Comparison of ENCODE assay signal across 9 cellular contexts in genomic region chr19:958967-959685, GRCh38. TPM values are rescaled to one million over a fixed set of nuclear protein-coding genes. Genes with fewer than 3 reads are reported as not detected.
DNase-seq lines count a peak whose midpoint lies in the region; ATAC-seq and TF ChIP-seq lines count a peak whose summit lies in the region.
"Had no signal": no experiment of that assay in that cellular context is flagged by ENCODE, and none has a peak within 500 bp of the region (broad histone marks: within the 10 kb centered on the region; RNA-seq: fewer than 3 reads in every experiment).

No MANE protein-coding gene starts in this region.

- POLR2A ChIA-PET in activated CD8-positive, alpha-beta T cell treated with anti-CD3 and anti-CD28 coated beads for 36 hours (lab: Charles Lee): no interaction called here
- POLR2A ChIA-PET in activated CD8-positive, alpha-beta T cell treated with anti-CD3 and anti-CD28 coated beads, Interleukin-2, amount 10 ng/mL, durations not matched to agents 7 days and 5 days (lab: Charles Lee): no interaction called here

- no peak overlapping the region for H3K4me3 ChIP-seq in kidney epithelial cell (ENCODE audit: low read depth, low read length)
- H3K4me3 ChIP-seq: esophagus squamous epithelium had no signal

- H3K9me3 Mint-ChIP-seq in activated CD8-positive, alpha-beta T cell treated with anti-CD3 and anti-CD28 coated beads for 36 hours: no peaks in the 10 kb centered on the region
- H3K9me3 Mint-ChIP-seq in activated CD8-positive, alpha-beta T cell treated with anti-CD3 and anti-CD28 coated beads, Interleukin-2, amount 10 ng/mL, durations not matched to agents 7 days and 5 days (ENCODE audit: insufficient read depth): no peaks in the 10 kb centered on the region
- no peaks in the 10 kb centered on the region for H3K9me3 Mint-ChIP-seq in activated CD8-positive, alpha-beta memory T cell treated with anti-CD3 and anti-CD28 coated beads, Interleukin-2, amount 10 ng/mL, durations not matched to agents 7 days and 5 days (ENCODE audit: low read depth)

- intact Hi-C loops in activated CD8-positive, alpha-beta T cell treated with anti-CD3 and anti-CD28 coated beads for 36 hours (cut with micrococcal nuclease): no loop called here

- no peaks in the 10 kb centered on the region for H3K36me3 Mint-ChIP-seq in activated CD8-positive, alpha-beta T cell treated with anti-CD3 and anti-CD28 coated beads for 36 hours (ENCODE audit: low read depth)
- H3K36me3 Mint-ChIP-seq in activated CD8-positive, alpha-beta T cell treated with anti-CD3 and anti-CD28 coated beads, Interleukin-2, amount 10 ng/mL, durations not matched to agents 7 days and 5 days (ENCODE audit: low read depth): peaks cover 2% of the 10 kb centered on the region
- H3K36me3 Mint-ChIP-seq in activated CD8-positive, alpha-beta memory T cell treated with anti-CD3 and anti-CD28 coated beads, Interleukin-2, amount 10 ng/mL, durations not matched to agents 7 days and 5 days: peaks cover 3% of the 10 kb centered on the region

- CTCF ChIA-PET in activated CD8-positive, alpha-beta T cell treated with anti-CD3 and anti-CD28 coated beads for 36 hours (lab: Charles Lee): no interaction called here
- CTCF ChIA-PET in activated CD8-positive, alpha-beta T cell treated with anti-CD3 and anti-CD28 coated beads, Interleukin-2, amount 10 ng/mL, durations not matched to agents 7 days and 5 days (lab: Charles Lee): no interaction called here
- CTCF ChIA-PET in activated CD8-positive, alpha-beta memory T cell treated with anti-CD3 and anti-CD28 coated beads, Interleukin-2, amount 10 ng/mL, durations not matched to agents 7 days and 5 days (lab: Charles Lee): interaction anchor here (0.9 kb wide), 1 partner anchor 37 kb away, joined by 3 read pairs; no protein-coding TSS in a partner anchor

- peak; percentile 59 for DNase-seq in activated CD8-positive, alpha-beta T cell treated with anti-CD3 and anti-CD28 coated beads for 36 hours
- no peak for DNase-seq in activated CD8-positive, alpha-beta T cell treated with anti-CD3 and anti-CD28 coated beads, Interleukin-2, amount 10 ng/mL, durations not matched to agents 7 days and 5 days
- DNase-seq in activated CD8-positive, alpha-beta memory T cell treated with anti-CD3 and anti-CD28 coated beads, Interleukin-2, amount 10 ng/mL, durations not matched to agents 7 days and 5 days: no peak
- DNase-seq in kidney epithelial cell (ENCODE audit: low read depth) (peak; percentile 37), DMS153 treated with DMSO at 0.1 percent for 48 hours (lab: John Stamatoyannopoulos, UW; ENCODE audit: unreplicated experiment) (no peak), amniotic stem cell (lab: John Stamatoyannopoulos, UW) (no peak)
- DNase-seq in stimulated activated CD8-positive, alpha-beta memory T cell treated with anti-CD3 and anti-CD28 coated beads, Interleukin-4, amount 100 ng/mL, for 24 hours (ENCODE audit: low read depth): peak; percentile 31
- DNase-seq: esophagus squamous epithelium had no signal

- H3K27ac Mint-ChIP-seq in activated CD8-positive, alpha-beta T cell treated with anti-CD3 and anti-CD28 coated beads for 36 hours: no peak overlapping the region
- no peak overlapping the region for H3K27ac Mint-ChIP-seq in activated CD8-positive, alpha-beta T cell treated with anti-CD3 and anti-CD28 coated beads, Interleukin-2, amount 10 ng/mL, durations not matched to agents 7 days and 5 days
- no peak overlapping the region for H3K27ac Mint-ChIP-seq in activated CD8-positive, alpha-beta memory T cell treated with anti-CD3 and anti-CD28 coated beads, Interleukin-2, amount 10 ng/mL, durations not matched to agents 7 days and 5 days

- TF ChIP-seq CTCF in activated CD8-positive, alpha-beta T cell treated with anti-CD3 and anti-CD28 coated beads for 36 hours (IDR thresholded peaks at IDR 0.05): no peak
- TF ChIP-seq CTCF in kidney epithelial cell (IDR thresholded peaks at IDR 0.05; ENCODE audit: insufficient read depth, low read length, poor library complexity, severe bottlenecking): no peak

- ATAC-seq in activated CD8-positive, alpha-beta T cell treated with anti-CD3 and anti-CD28 coated beads for 36 hours: peak; percentile 76
- no peak for ATAC-seq in activated CD8-positive, alpha-beta T cell treated with anti-CD3 and anti-CD28 coated beads, Interleukin-2, amount 10 ng/mL, durations not matched to agents 7 days and 5 days
- ATAC-seq in activated CD8-positive, alpha-beta memory T cell treated with anti-CD3 and anti-CD28 coated beads, Interleukin-2, amount 10 ng/mL, durations not matched to agents 7 days and 5 days: peak; percentile 35
- ATAC-seq in GM18868 (IDR thresholded peaks at IDR 0.05; ENCODE audit: unreplicated experiment): no peak

- no peaks in the 10 kb centered on the region for H3K27me3 ChIP-seq in kidney epithelial cell (ENCODE audit: control insufficient read depth, insufficient read depth, low read length)
- H3K27me3 ChIP-seq: esophagus squamous epithelium had no signal

- peaks cover 5% of the 10 kb centered on the region for H3K4me1 Mint-ChIP-seq in activated CD8-positive, alpha-beta T cell treated with anti-CD3 and anti-CD28 coated beads for 36 hours (ENCODE audit: low read depth)
- peaks cover 4% of the 10 kb centered on the region for H3K4me1 Mint-ChIP-seq in activated CD8-positive, alpha-beta T cell treated with anti-CD3 and anti-CD28 coated beads, Interleukin-2, amount 10 ng/mL, durations not matched to agents 7 days and 5 days (ENCODE audit: low read depth)
- peaks cover 2% of the 10 kb centered on the region for H3K4me1 Mint-ChIP-seq in activated CD8-positive, alpha-beta memory T cell treated with anti-CD3 and anti-CD28 coated beads, Interleukin-2, amount 10 ng/mL, durations not matched to agents 7 days and 5 days

- H3K4me3 Mint-ChIP-seq in activated CD8-positive, alpha-beta T cell treated with anti-CD3 and anti-CD28 coated beads for 36 hours: no peak overlapping the region
- no peak overlapping the region for H3K4me3 Mint-ChIP-seq in activated CD8-positive, alpha-beta T cell treated with anti-CD3 and anti-CD28 coated beads, Interleukin-2, amount 10 ng/mL, durations not matched to agents 7 days and 5 days
- no peak overlapping the region for H3K4me3 Mint-ChIP-seq in activated CD8-positive, alpha-beta memory T cell treated with anti-CD3 and anti-CD28 coated beads, Interleukin-2, amount 10 ng/mL, durations not matched to agents 7 days and 5 days

- H3K36me3 ChIP-seq in kidney epithelial cell (ENCODE audit: control insufficient read depth, insufficient read depth, low read length): no peaks in the 10 kb centered on the region

- no peaks in the 10 kb centered on the region for H3K27me3 Mint-ChIP-seq in activated CD8-positive, alpha-beta T cell treated with anti-CD3 and anti-CD28 coated beads for 36 hours
- no peaks in the 10 kb centered on the region for H3K27me3 Mint-ChIP-seq in activated CD8-positive, alpha-beta T cell treated with anti-CD3 and anti-CD28 coated beads, Interleukin-2, amount 10 ng/mL, durations not matched to agents 7 days and 5 days (ENCODE audit: low read depth)
- H3K27me3 Mint-ChIP-seq in activated CD8-positive, alpha-beta memory T cell treated with anti-CD3 and anti-CD28 coated beads, Interleukin-2, amount 10 ng/mL, durations not matched to agents 7 days and 5 days: no peaks in the 10 kb centered on the region

RNA-seq across cellular contexts. Expression of gene WDR18, which starts 25.0 kb away (rescaled TPM):
- total RNA-seq in activated CD8-positive, alpha-beta T cell treated with anti-CD3 and anti-CD28 coated beads for 36 hours: 10 to 100 TPM; 75.3 to 78.1 TPM
- 10 to 100 TPM; 51.5 to 53.0 TPM for total RNA-seq in activated CD8-positive, alpha-beta T cell treated with anti-CD3 and anti-CD28 coated beads, Interleukin-2, amount 10 ng/mL, durations not matched to agents 7 days and 5 days
- 10 to 100 TPM; 64.5 to 87.9 TPM for total RNA-seq in activated CD8-positive, alpha-beta memory T cell treated with anti-CD3 and anti-CD28 coated beads, Interleukin-2, amount 10 ng/mL, durations not matched to agents 7 days and 5 days
- total RNA-seq in kidney epithelial cell: 54.6 and 65.0 TPM in 2 replicates

RNA-seq across cellular contexts. Expression of gene ARID3A, which starts 33.3 kb away (rescaled TPM):
- total RNA-seq in activated CD8-positive, alpha-beta T cell treated with anti-CD3 and anti-CD28 coated beads for 36 hours: 10 to 100 TPM; 18.7 to 22.1 TPM
- 10 to 100 TPM; 26.7 to 27.7 TPM for total RNA-seq in activated CD8-positive, alpha-beta T cell treated with anti-CD3 and anti-CD28 coated beads, Interleukin-2, amount 10 ng/mL, durations not matched to agents 7 days and 5 days
- total RNA-seq in activated CD8-positive, alpha-beta memory T cell treated with anti-CD3 and anti-CD28 coated beads, Interleukin-2, amount 10 ng/mL, durations not matched to agents 7 days and 5 days: 10 to 100 TPM; 30.6 to 35.9 TPM
- total RNA-seq in kidney epithelial cell: 24.8 and 27.4 TPM in 2 replicates

RNA-seq across cellular contexts. Expression of gene GRIN3B, which starts 41.1 kb away (rescaled TPM):
- under 1 TPM in 1 of 2 experiments, not detected in 1; 0.07 TPM for total RNA-seq in activated CD8-positive, alpha-beta T cell treated with anti-CD3 and anti-CD28 coated beads for 36 hours
- total RNA-seq in activated CD8-positive, alpha-beta T cell treated with anti-CD3 and anti-CD28 coated beads, Interleukin-2, amount 10 ng/mL, durations not matched to agents 7 days and 5 days: not detected
- total RNA-seq in activated CD8-positive, alpha-beta memory T cell treated with anti-CD3 and anti-CD28 coated beads, Interleukin-2, amount 10 ng/mL, durations not matched to agents 7 days and 5 days: not detected
- total RNA-seq in kidney epithelial cell: 0.08 and 1.6 TPM in 2 replicates
- total RNA-seq: esophagus squamous epithelium had no signal

RNA-seq across cellular contexts. Expression of gene KISS1R, which starts 42.0 kb away (rescaled TPM):
- 10 to 100 TPM; 14.0 to 15.5 TPM for total RNA-seq in activated CD8-positive, alpha-beta T cell treated with anti-CD3 and anti-CD28 coated beads for 36 hours
- 1 to 10 TPM in 1 of 2 experiments, under 1 TPM in 1; 0.55 to 1.1 TPM for total RNA-seq in activated CD8-positive, alpha-beta T cell treated with anti-CD3 and anti-CD28 coated beads, Interleukin-2, amount 10 ng/mL, durations not matched to agents 7 days and 5 days
- total RNA-seq in activated CD8-positive, alpha-beta memory T cell treated with anti-CD3 and anti-CD28 coated beads, Interleukin-2, amount 10 ng/mL, durations not matched to agents 7 days and 5 days: 1 to 10 TPM in 1 of 2 experiments, under 1 TPM in 1; 0.66 to 1.1 TPM
- 0.75 TPM in 1 of 2 replicates, not detected in the other for total RNA-seq in kidney epithelial cell

RNA-seq across cellular contexts. Expression of gene R3HDM4, which starts 46.1 kb away (rescaled TPM):
- total RNA-seq in activated CD8-positive, alpha-beta T cell treated with anti-CD3 and anti-CD28 coated beads for 36 hours: 10 to 100 TPM; 58.4 to 61.5 TPM
- 10 to 100 TPM; 75.9 to 76.7 TPM for total RNA-seq in activated CD8-positive, alpha-beta T cell treated with anti-CD3 and anti-CD28 coated beads, Interleukin-2, amount 10 ng/mL, durations not matched to agents 7 days and 5 days
- 10 to 100 TPM; 63.7 to 73.7 TPM for total RNA-seq in activated CD8-positive, alpha-beta memory T cell treated with anti-CD3 and anti-CD28 coated beads, Interleukin-2, amount 10 ng/mL, durations not matched to agents 7 days and 5 days
- total RNA-seq in kidney epithelial cell: 61.5 and 75.0 TPM in 2 replicates

Comparison
In these comparisons a context has a peak if more than half of its experiments do, and no peak if none do; other contexts are left out.
1. ATAC-seq: peak in activated CD8-positive, alpha-beta T cell treated with anti-CD3 and anti-CD28 coated beads for 36 hours (single experiment) and activated CD8-positive, alpha-beta memory T cell treated with anti-CD3 and anti-CD28 coated beads, Interleukin-2, amount 10 ng/mL, durations not matched to agents 7 days and 5 days (single experiment); none in activated CD8-positive, alpha-beta T cell treated with anti-CD3 and anti-CD28 coated beads, Interleukin-2, amount 10 ng/mL, durations not matched to agents 7 days and 5 days (single experiment) and GM18868 (single experiment).
2. DNase-seq: peak in activated CD8-positive, alpha-beta T cell treated with anti-CD3 and anti-CD28 coated beads for 36 hours (single experiment), kidney epithelial cell (single experiment) and stimulated activated CD8-positive, alpha-beta memory T cell treated with anti-CD3 and anti-CD28 coated beads, Interleukin-4, amount 100 ng/mL, for 24 hours (single experiment); none in activated CD8-positive, alpha-beta T cell treated with anti-CD3 and anti-CD28 coated beads, Interleukin-2, amount 10 ng/mL, durations not matched to agents 7 days and 5 days (single experiment), activated CD8-positive, alpha-beta memory T cell treated with anti-CD3 and anti-CD28 coated beads, Interleukin-2, amount 10 ng/mL, durations not matched to agents 7 days and 5 days (single experiment), DMS153 treated with DMSO at 0.1 percent for 48 hours (single experiment) and amniotic stem cell (single experiment).